ENCODE assay signal across 19 cellular contexts in genomic region chr14:47273939-47274338, GRCh38.
"Had no signal": no experiment of that assay in that cellular context is flagged by ENCODE, and none has a peak within 500 bp of the region (broad histone marks: within the 10 kb centered on the region; RNA-seq: fewer than 3 reads in every experiment).

No MANE protein-coding gene starts in this region.

- H3K27ac ChIP-seq: coronary artery, dorsolateral prefrontal cortex, esophagus muscularis mucosa, foreskin keratinocyte, gastroesophageal sphincter, heart right ventricle, left lung, lower lobe of right lung had no signal

- DNase-seq: dermis blood vessel endothelial cell; dorsolateral prefrontal cortex; effector CD4-positive, alpha-beta T cell; effector memory CD4-positive, alpha-beta T cell; foreskin keratinocyte; head of caudate nucleus; heart right ventricle; hippocampal formation; left cardiac atrium; left lung; left ventricle myocardium superior; lower lobe of right lung; mesenchymal stem cell; mucosa of descending colon; naive B cell had no signal

- H3K27me3 ChIP-seq: dorsolateral prefrontal cortex, esophagus muscularis mucosa, foreskin keratinocyte, gastroesophageal sphincter, heart right ventricle, left lung had no signal

- H3K36me3 ChIP-seq: esophagus muscularis mucosa, gastroesophageal sphincter, heart right ventricle, left lung, lower lobe of right lung had no signal

- H3K4me3 ChIP-seq: coronary artery, dorsolateral prefrontal cortex, esophagus muscularis mucosa, gastroesophageal sphincter, heart right ventricle, left lung, lower lobe of right lung, mucosa of descending colon had no signal

- H3K4me3 Mint-ChIP-seq: mesothelial cell of epicardium, naive B cell had no signal

- H3K4me1 Mint-ChIP-seq: naive B cell had no signal

- H3K9me3 Mint-ChIP-seq: mesothelial cell of epicardium had no signal

- H3K4me1 ChIP-seq: esophagus muscularis mucosa, foreskin keratinocyte, gastroesophageal sphincter, heart right ventricle, left lung, lower lobe of right lung had no signal

- H3K9me3 ChIP-seq: esophagus muscularis mucosa, gastroesophageal sphincter, heart right ventricle, left lung, lower lobe of right lung, mucosa of descending colon had no signal

- H3K27ac Mint-ChIP-seq: mesothelial cell of epicardium, naive B cell had no signal

- H3K36me3 Mint-ChIP-seq: mesothelial cell of epicardium, naive B cell had no signal

- H3K27me3 Mint-ChIP-seq: naive B cell had no signal

- ATAC-seq: foreskin keratinocyte, gastroesophageal sphincter, heart right ventricle, left cardiac atrium, left lung, left ventricle myocardium superior, lower lobe of right lung, mucosa of descending colon had no signal
